ENCODE assay signal across 8 cellular contexts in genomic region chr9:120878188-120879130, GRCh38. TPM values are rescaled to one million over a fixed set of nuclear protein-coding genes. Genes with fewer than 3 reads are reported as not detected.
A peak's percentile ranks its signal among the peaks of the same experiment; 100 is the strongest.
DNase-seq lines count a peak whose midpoint lies in the region; ATAC-seq and TF ChIP-seq lines count a peak whose summit lies in the region.

No MANE protein-coding gene starts in this region.

- peak overlapping the region; percentile 86; the same call in 1 of the 2 replicates for H2AFZ ChIP-seq in DND-41 (ENCODE audit: low read depth, low read length)

- no peaks in the 10 kb centered on the region for H3K9me3 ChIP-seq in DND-41 (ENCODE audit: insufficient read depth, low read length, severe bottlenecking)
- no peaks in the 10 kb centered on the region for H3K9me3 ChIP-seq in KOPT-K1 (ENCODE audit: insufficient read depth, low read length, poor library complexity, severe bottlenecking)

- peak overlapping the region; percentile 24 to 64; a peak in 3 of 4 replicates for H3K4me3 ChIP-seq in DND-41 (ENCODE audit: low read depth in 1 of 2, low read length in 2 of 2)

- no peaks in the 10 kb centered on the region for H3K27me3 Mint-ChIP-seq in activated T-helper 17 cell treated with anti-CD3 and anti-CD28 coated beads, Interleukin-2, amount 50 U/mL, for 72 hours
- H3K27me3 Mint-ChIP-seq in natural killer cell (ENCODE audit: low read depth in 2 of 2) = no peaks in the 10 kb centered on the region

- peak overlapping the region; percentile 75 for H3K9ac ChIP-seq in DND-41 (ENCODE audit: low read depth, low read length)

- intact Hi-C loops in natural killer cell (cut with micrococcal nuclease) = no loop called here

- no peak for ATAC-seq in DND-41 (ENCODE audit: insufficient read depth, low read depth)
- ATAC-seq in activated T-helper 17 cell treated with anti-CD3 and anti-CD28 coated beads, Interleukin-2, amount 50 U/mL, for 72 hours (replicated peaks) = peak; percentile 34
- ATAC-seq in natural killer cell = no peak
- ATAC-seq in HG02870 (IDR thresholded peaks at IDR 0.05; ENCODE audit: unreplicated experiment) = no peak

- peak overlapping the region; percentile 82 for H3K27ac Mint-ChIP-seq in activated T-helper 17 cell treated with anti-CD3 and anti-CD28 coated beads, Interleukin-2, amount 50 U/mL, for 72 hours
- peak overlapping the region; percentile 67 to 90 for H3K27ac Mint-ChIP-seq in natural killer cell

- H3K9me3 Mint-ChIP-seq in activated T-helper 17 cell treated with anti-CD3 and anti-CD28 coated beads, Interleukin-2, amount 50 U/mL, for 72 hours = no peaks in the 10 kb centered on the region
- H3K9me3 Mint-ChIP-seq in natural killer cell = no peaks in the 10 kb centered on the region

- H3K36me3 ChIP-seq in DND-41 (ENCODE audit: insufficient read depth, low read length) (peaks cover 30% of the 10 kb centered on the region), KOPT-K1 (ENCODE audit: insufficient read depth, low read length) (peaks cover 13% of the 10 kb centered on the region)

- peak overlapping the region; percentile 77 for H3K4me2 ChIP-seq in DND-41 (ENCODE audit: insufficient read depth, low read length)

- peak overlapping the region; percentile 90 for H3K4me3 Mint-ChIP-seq in activated T-helper 17 cell treated with anti-CD3 and anti-CD28 coated beads, Interleukin-2, amount 50 U/mL, for 72 hours
- peak overlapping the region; percentile 94 for H3K4me3 Mint-ChIP-seq in natural killer cell

- TF ChIP-seq CTCF in DND-41 (IDR thresholded peaks at IDR 0.05; ENCODE audit: borderline replicate concordance, extremely low read depth, low read length, poor library complexity, severe bottlenecking) = no peak
- TF ChIP-seq CTCF in natural killer cell (IDR thresholded peaks at IDR 0.05) = no peak

- peaks cover 49% of the 10 kb centered on the region for H3K36me3 Mint-ChIP-seq in activated T-helper 17 cell treated with anti-CD3 and anti-CD28 coated beads, Interleukin-2, amount 50 U/mL, for 72 hours (ENCODE audit: low read depth)
- H3K36me3 Mint-ChIP-seq in natural killer cell = no peaks in the 10 kb centered on the region

- DNase-seq in DND-41 (peak; percentile 35), natural killer cell (no peak), AG08396 (ENCODE audit: low spot score) (no peak), SHP77 treated with DMSO at 0.1 percent for 48 hours (lab: John Stamatoyannopoulos, UW) (no peak)
- DNase-seq in central memory CD4-positive, alpha-beta T cell = no peak

- H3K79me2 ChIP-seq in DND-41 (ENCODE audit: insufficient read depth, low read length) = peaks cover 29% of the 10 kb centered on the region

- H3K27ac ChIP-seq in DND-41 (ENCODE audit: low read length) (peak overlapping the region; percentile 94), KOPT-K1 (ENCODE audit: low read depth, low read length, poor library complexity, severe bottlenecking) (peak overlapping the region; percentile 97)

- H3K4me1 ChIP-seq in DND-41 (ENCODE audit: insufficient read depth, low read length) = peaks cover 36% of the 10 kb centered on the region

- peaks cover 53% of the 10 kb centered on the region for H3K4me1 Mint-ChIP-seq in activated T-helper 17 cell treated with anti-CD3 and anti-CD28 coated beads, Interleukin-2, amount 50 U/mL, for 72 hours
- peaks cover 29 to 31% of the 10 kb centered on the region in 2 donors for H3K4me1 Mint-ChIP-seq in natural killer cell

- no peaks in the 10 kb centered on the region for H3K27me3 ChIP-seq in DND-41 (ENCODE audit: insufficient read depth, low read length, poor library complexity)

- H4K20me1 ChIP-seq in DND-41 (ENCODE audit: insufficient read depth, low read length) = no peaks in the 10 kb centered on the region

RNA-seq across cellular contexts. Expression of gene PHF19, which starts 1.5 kb away (rescaled TPM):
- total RNA-seq in activated T-helper 17 cell treated with anti-CD3 and anti-CD28 coated beads, Interleukin-2, amount 50 U/mL, for 72 hours = 100 to 1,000 TPM; 236 to 258 TPM
- total RNA-seq in natural killer cell = 10 to 100 TPM; 34.1 to 54.0 (median 47.8) TPM

RNA-seq across cellular contexts. Expression of gene PSMD5, which starts 35.7 kb away (rescaled TPM):
- total RNA-seq in activated T-helper 17 cell treated with anti-CD3 and anti-CD28 coated beads, Interleukin-2, amount 50 U/mL, for 72 hours = 10 to 100 TPM; 60.2 to 62.8 TPM
- total RNA-seq in natural killer cell = 10 to 100 TPM; 24.6 to 41.2 (median 37.1) TPM

RNA-seq across cellular contexts. Expression of gene TRAF1, which starts 48.1 kb away (rescaled TPM):
- 100 to 1,000 TPM in 1 of 2 donors, 10 to 100 TPM in 1; 71.4 to 164 TPM for total RNA-seq in activated T-helper 17 cell treated with anti-CD3 and anti-CD28 coated beads, Interleukin-2, amount 50 U/mL, for 72 hours
- total RNA-seq in natural killer cell = 10 to 100 TPM; 23.4 to 33.9 (median 30.5) TPM

Comparison
In these comparisons a context has a peak if more than half of its experiments do, and no peak if none do; other contexts are left out.
1. RNA of gene PHF19, which starts 1.5 kb away (total RNA-seq): 236 to 258 TPM in activated T-helper 17 cell treated with anti-CD3 and anti-CD28 coated beads, Interleukin-2, amount 50 U/mL, for 72 hours; 34.1 to 54.0 TPM in natural killer cell; every median in the first group is over 4 times any median in the second.